29 cellular contexts compared by ENCODE assay signal in genomic region chr2:130826821-130827501, GRCh38. TPM values are rescaled to one million over a fixed set of nuclear protein-coding genes. Genes with fewer than 3 reads are reported as not detected.
A peak's percentile ranks its signal among the peaks of the same experiment; 100 is the strongest.
DNase-seq lines count a peak whose midpoint lies in the region; ATAC-seq and TF ChIP-seq lines count a peak whose summit lies in the region.
"Had no signal": no experiment of that assay in that cellular context is flagged by ENCODE, and none has a peak within 500 bp of the region (broad histone marks: within the 10 kb centered on the region; RNA-seq: fewer than 3 reads in every experiment).

No MANE protein-coding gene starts in this region.

- peak overlapping the region; percentile 46 for H3K4me3 Mint-ChIP-seq in neural progenitor cell
- H3K4me3 Mint-ChIP-seq in activated CD4-positive, alpha-beta T cell treated with anti-CD3 and anti-CD28 coated beads, Interleukin-2, amount 10 ng/mL, durations not matched to agents 7 days and 5 days, result no peak overlapping the region
- H3K4me3 Mint-ChIP-seq: activated CD4-positive, alpha-beta memory T cell treated with anti-CD3 and anti-CD28 coated beads for 36 hours; activated naive CD8-positive, alpha-beta T cell treated with anti-CD3 and anti-CD28 coated beads, Interleukin-2, amount 10 ng/mL, durations not matched to agents 7 days and 5 days; nephron; stimulated activated naive B cell treated with anti-CD40 and anti-IgM and Interleukin-4, amounts not matched to agents 10 μg/mL and 1 μg/mL and 100 μg/mL, for 72 hours had no signal

- no peaks in the 10 kb centered on the region for H3K9me3 ChIP-seq in BLaER1 treated with 17β-estradiol and CSF1 and Interleukin-3, amounts not matched to agents 10 nM and 100 nM (replicated peaks in 1 of 11)
- H3K9me3 ChIP-seq in PC-3 (ENCODE audit: low read length) (no peaks in the 10 kb centered on the region), ectodermal cell (ENCODE audit: control insufficient read depth, low read length) (no peaks in the 10 kb centered on the region), neural progenitor cell (ENCODE audit: low read depth) (no peaks in the 10 kb centered on the region)
- H3K9me3 ChIP-seq: heart right ventricle, left ventricle myocardium inferior, mucosa of descending colon had no signal

- ATAC-seq in PC-3, result no peak
- ATAC-seq: heart right ventricle; right cardiac atrium; stimulated activated naive B cell treated with anti-CD40 and anti-IgM and Interleukin-4, amounts not matched to agents 10 μg/mL and 1 μg/mL and 100 μg/mL, for 72 hours had no signal

- H3K4me1 Mint-ChIP-seq in neural progenitor cell, result peaks cover 64% of the 10 kb centered on the region
- H3K4me1 Mint-ChIP-seq in activated CD4-positive, alpha-beta T cell treated with anti-CD3 and anti-CD28 coated beads, Interleukin-2, amount 10 ng/mL, durations not matched to agents 7 days and 5 days, result peaks cover 17% of the 10 kb centered on the region

- no peaks in the 10 kb centered on the region for H3K36me3 Mint-ChIP-seq in neural progenitor cell
- no peaks in the 10 kb centered on the region for H3K36me3 Mint-ChIP-seq in activated CD4-positive, alpha-beta T cell treated with anti-CD3 and anti-CD28 coated beads, Interleukin-2, amount 10 ng/mL, durations not matched to agents 7 days and 5 days (ENCODE audit: low read depth)
- H3K36me3 Mint-ChIP-seq: activated CD4-positive, alpha-beta memory T cell treated with anti-CD3 and anti-CD28 coated beads for 36 hours; activated naive CD8-positive, alpha-beta T cell treated with anti-CD3 and anti-CD28 coated beads, Interleukin-2, amount 10 ng/mL, durations not matched to agents 7 days and 5 days; stimulated activated naive B cell treated with anti-CD40 and anti-IgM and Interleukin-4, amounts not matched to agents 10 μg/mL and 1 μg/mL and 100 μg/mL, for 72 hours had no signal

- no peaks in the 10 kb centered on the region for H3F3A ChIP-seq in PC-3 (ENCODE audit: low read length, unreplicated experiment)
- H3F3A ChIP-seq in neural progenitor cell (ENCODE audit: low read depth), result peaks cover 20% of the 10 kb centered on the region

- intact Hi-C loops in PC-3 (cut with micrococcal nuclease), result no loop called here

- DNase-seq in PC-3 (no peak), neural progenitor cell (ENCODE audit: low spot score) (no peak), HEK293T (ENCODE audit: extremely low spot score) (no peak), medulla oblongata (ENCODE audit: extremely low spot score) (no peak), NCI-H2196 (lab: John Stamatoyannopoulos, UW; ENCODE audit: unreplicated experiment) (no peak)
- no peak for DNase-seq in activated CD4-positive, alpha-beta T cell treated with anti-CD3 and anti-CD28 coated beads, Interleukin-2, amount 10 ng/mL, durations not matched to agents 7 days and 5 days
- DNase-seq: activated CD4-positive, alpha-beta memory T cell treated with anti-CD3 and anti-CD28 coated beads for 36 hours; activated CD8-positive, alpha-beta memory T cell treated with anti-CD3 and anti-CD28 coated beads, Interleukin-2, amount 50 U/mL, for 48 hours; activated effector memory CD4-positive, alpha-beta T cell treated with anti-CD3 and anti-CD28 coated beads, Interleukin-2, amount 50 U/mL, for 16 hours; activated naive CD8-positive, alpha-beta T cell treated with anti-CD3 and anti-CD28 coated beads, Interleukin-2, amount 10 ng/mL, durations not matched to agents 7 days and 5 days; effector CD4-positive, alpha-beta T cell; erythroblast; foreskin fibroblast; heart right ventricle; left ventricle myocardium inferior; mucosa of descending colon; NCI-H1092 treated with DMSO at 0.1 percent for 48 hours; NCI-H2029 treated with DMSO at 0.1 percent for 48 hours; NCI-H345; OCI-M1; right cardiac atrium; SIG-M5; stimulated activated CD4-positive, alpha-beta T cell treated with anti-CD3 and anti-CD28 coated beads, Interleukin-12 subunit alpha, Interleukin-12 subunit beta, amount 100 ng/mL, for 4 hours; stimulated activated CD4-positive, alpha-beta T cell treated with anti-CD3 and anti-CD28 coated beads, Interleukin-4, amount 100 ng/mL, for 24 hours; stimulated activated naive B cell treated with anti-CD40 and anti-IgM and Interleukin-4, amounts not matched to agents 10 μg/mL and 1 μg/mL and 100 μg/mL, for 72 hours had no signal

- H3K4me3 ChIP-seq in BLaER1 treated with 17β-estradiol and CSF1 and Interleukin-3, amounts not matched to agents 10 nM and 100 nM, result no peak overlapping the region
- H3K4me3 ChIP-seq in PC-3 (ENCODE audit: low read length) (peak overlapping the region; percentile 8; the same call in 1 of the 2 replicates), ectodermal cell (ENCODE audit: insufficient read depth, low read depth, low read length) (no peak overlapping the region), neural progenitor cell (no peak overlapping the region)
- H3K4me3 ChIP-seq: heart right ventricle, left ventricle myocardium inferior, mucosa of descending colon had no signal

- 0 out of 22 replicates have a peak overlapping the region, but pooled peaks of 2 of the 11 experiments have one; percentile 11 to 34 for H3K27ac ChIP-seq in BLaER1 treated with 17β-estradiol and CSF1 and Interleukin-3, amounts not matched to agents 10 nM and 100 nM
- H3K27ac ChIP-seq in PC-3 (ENCODE audit: low read length), result peak overlapping the region; percentile 97
- peak overlapping the region; percentile 6 for H3K27ac ChIP-seq in ectodermal cell (ENCODE audit: insufficient read depth, low read depth, low read length, poor library complexity, severe bottlenecking)
- H3K27ac ChIP-seq in neural progenitor cell, result peak overlapping the region; percentile 70
- H3K27ac ChIP-seq: C4-2B, heart right ventricle, left ventricle myocardium inferior had no signal

- no peaks in the 10 kb centered on the region for H3K9me2 ChIP-seq in PC-3 (replicated peaks; ENCODE audit: low read length)

- TF ChIP-seq CTCF in PC-3 (conservative IDR thresholded peaks at IDR 0.05; ENCODE audit: low read depth, low read length) (no peak), neural progenitor cell (IDR thresholded peaks at IDR 0.05) (no peak)

- POLR2A ChIA-PET in PC-3 (lab: Charles Lee; ENCODE audit: unreplicated experiment), result no interaction called here
- POLR2A ChIA-PET in HEK293T (lab: Yijun Ruan, JAX), result interaction anchor here (1.1 kb wide), 1 partner anchor 30 kb away, joined by 4 read pairs; no protein-coding TSS in a partner anchor
- POLR2A ChIA-PET in activated CD4-positive, alpha-beta T cell treated with anti-CD3 and anti-CD28 coated beads, Interleukin-2, amount 10 ng/mL, durations not matched to agents 7 days and 5 days (lab: Charles Lee), result no interaction called here

- H3K9me3 Mint-ChIP-seq in neural progenitor cell, result no peaks in the 10 kb centered on the region
- H3K9me3 Mint-ChIP-seq in activated CD4-positive, alpha-beta T cell treated with anti-CD3 and anti-CD28 coated beads, Interleukin-2, amount 10 ng/mL, durations not matched to agents 7 days and 5 days, result no peaks in the 10 kb centered on the region
- H3K9me3 Mint-ChIP-seq: activated CD4-positive, alpha-beta memory T cell treated with anti-CD3 and anti-CD28 coated beads for 36 hours; activated naive CD8-positive, alpha-beta T cell treated with anti-CD3 and anti-CD28 coated beads, Interleukin-2, amount 10 ng/mL, durations not matched to agents 7 days and 5 days; nephron had no signal

- H3K4me2 ChIP-seq in BLaER1 treated with 17β-estradiol and CSF1 and Interleukin-3, amounts not matched to agents 10 nM and 100 nM, result peak overlapping the region; percentile 79 to 95 (median 90)
- H3K4me2 ChIP-seq in PC-3 (ENCODE audit: low read length), result peak overlapping the region; percentile 68
- H3K4me2 ChIP-seq in neural progenitor cell, result peak overlapping the region; percentile 30

- peak overlapping the region; percentile 93 for H3K27ac Mint-ChIP-seq in neural progenitor cell
- no peak overlapping the region for H3K27ac Mint-ChIP-seq in activated CD4-positive, alpha-beta T cell treated with anti-CD3 and anti-CD28 coated beads, Interleukin-2, amount 10 ng/mL, durations not matched to agents 7 days and 5 days
- H3K27ac Mint-ChIP-seq: activated CD4-positive, alpha-beta memory T cell treated with anti-CD3 and anti-CD28 coated beads for 36 hours; activated naive CD8-positive, alpha-beta T cell treated with anti-CD3 and anti-CD28 coated beads, Interleukin-2, amount 10 ng/mL, durations not matched to agents 7 days and 5 days; stimulated activated naive B cell treated with anti-CD40 and anti-IgM and Interleukin-4, amounts not matched to agents 10 μg/mL and 1 μg/mL and 100 μg/mL, for 72 hours had no signal

- H3K79me2 ChIP-seq in PC-3 (ENCODE audit: low read length) (no peaks in the 10 kb centered on the region), neural progenitor cell (ENCODE audit: low read depth) (no peaks in the 10 kb centered on the region)

- H2AFZ ChIP-seq in PC-3 (ENCODE audit: low read length) (0 out of 2 replicates have a peak overlapping the region, but pooled peaks have one; percentile 8), neural progenitor cell (replicated peaks) (peak overlapping the region; percentile 4)

- no peaks in the 10 kb centered on the region for H3K36me3 ChIP-seq in BLaER1 treated with 17β-estradiol and CSF1 and Interleukin-3, amounts not matched to agents 10 nM and 100 nM
- H3K36me3 ChIP-seq in PC-3 (ENCODE audit: low read depth, low read length) (no peaks in the 10 kb centered on the region), ectodermal cell (ENCODE audit: control insufficient read depth, insufficient read depth, low read length) (no peaks in the 10 kb centered on the region), neural progenitor cell (no peaks in the 10 kb centered on the region)
- H3K36me3 ChIP-seq: heart right ventricle, left ventricle myocardium inferior had no signal

- H3K9ac ChIP-seq in BLaER1 treated with 17β-estradiol and CSF1 and Interleukin-3, amounts not matched to agents 10 nM and 100 nM, result peak overlapping the region in 3 of 11 experiments; percentile 7 to 34 (median 25); a peak in 1 of 22 replicates
- H3K9ac ChIP-seq in PC-3 (ENCODE audit: low read length), result peak overlapping the region; percentile 80
- no peak overlapping the region for H3K9ac ChIP-seq in neural progenitor cell

- peaks cover 5% of the 10 kb centered on the region for H3K27me3 Mint-ChIP-seq in neural progenitor cell (ENCODE audit: insufficient read depth, low read depth)
- peaks cover 5% of the 10 kb centered on the region for H3K27me3 Mint-ChIP-seq in activated CD4-positive, alpha-beta T cell treated with anti-CD3 and anti-CD28 coated beads, Interleukin-2, amount 10 ng/mL, durations not matched to agents 7 days and 5 days
- H3K27me3 Mint-ChIP-seq: activated CD4-positive, alpha-beta memory T cell treated with anti-CD3 and anti-CD28 coated beads for 36 hours had no signal

- CTCF ChIA-PET in PC-3 (lab: Charles Lee), result no interaction called here
- CTCF ChIA-PET in HEK293T (lab: Yijun Ruan, JAX), result no interaction called here
- CTCF ChIA-PET in activated CD4-positive, alpha-beta T cell treated with anti-CD3 and anti-CD28 coated beads, Interleukin-2, amount 10 ng/mL, durations not matched to agents 7 days and 5 days (lab: Charles Lee), result interaction anchor here (0.7 kb wide), 1 partner anchor 29 kb away, joined by 4 read pairs; no protein-coding TSS in a partner anchor

- WGBS in ectodermal cell, 2 experiments, result 36 to 40% methylated on average over 6 to 7 of the region's 7 CpGs

- peaks cover 0 to 30% (median 0%) of the 10 kb centered on the region in 11 experiments; a peak in 5 of 22 replicates for H4K20me1 ChIP-seq in BLaER1 treated with 17β-estradiol and CSF1 and Interleukin-3, amounts not matched to agents 10 nM and 100 nM
- H4K20me1 ChIP-seq in PC-3 (ENCODE audit: low read length) (no peaks in the 10 kb centered on the region), neural progenitor cell (ENCODE audit: low read depth) (no peaks in the 10 kb centered on the region)

- H3K4me1 ChIP-seq in BLaER1 treated with 17β-estradiol and CSF1 and Interleukin-3, amounts not matched to agents 10 nM and 100 nM, result peaks cover 60 to 69% (median 65%) of the 10 kb centered on the region in 10 experiments
- peaks cover 53% of the 10 kb centered on the region for H3K4me1 ChIP-seq in PC-3 (ENCODE audit: insufficient read depth, low read length)
- peaks cover 70% of the 10 kb centered on the region for H3K4me1 ChIP-seq in ectodermal cell (ENCODE audit: control insufficient read depth, insufficient read depth, low read length)
- H3K4me1 ChIP-seq in neural progenitor cell, result peaks cover 42% of the 10 kb centered on the region
- H3K4me1 ChIP-seq: left ventricle myocardium inferior had no signal

- H3K27me3 ChIP-seq in BLaER1 treated with 17β-estradiol and CSF1 and Interleukin-3, amounts not matched to agents 10 nM and 100 nM, result peaks cover 0 to 6% (median 0%) of the 10 kb centered on the region in 11 experiments; a peak in 2 of 22 replicates
- H3K27me3 ChIP-seq in PC-3 (ENCODE audit: low read length), result no peaks in the 10 kb centered on the region
- H3K27me3 ChIP-seq in ectodermal cell (ENCODE audit: control insufficient read depth, insufficient read depth, low read length, poor library complexity, severe bottlenecking), result no peaks in the 10 kb centered on the region
- no peaks in the 10 kb centered on the region for H3K27me3 ChIP-seq in neural progenitor cell

- no TSS peak for BruUV-seq in PC-3 (replicated peaks; lab: Mats Ljungman, UMichigan)

RNA-seq across cellular contexts. Expression of gene ARHGEF4, which starts 9.8 kb away (rescaled TPM):
- total RNA-seq in PC-3 (2014; rRNA removed) (21.5 and 30.5 TPM in 2 replicates), neural progenitor cell (ENCODE audit: low replicate concordance) (22.8 and 44.8 TPM in 2 replicates)
- polyA plus RNA-seq in ectodermal cell (2013, experiment 1 of 4), result 29.6 TPM
- polyA plus RNA-seq in ectodermal cell (2013, experiment 2 of 4), result 30.9 TPM
- 33.0 TPM for polyA plus RNA-seq in ectodermal cell (2013, experiment 3 of 4)
- 34.5 TPM for polyA plus RNA-seq in ectodermal cell (2013, experiment 4 of 4)
- total RNA-seq in activated CD4-positive, alpha-beta T cell treated with anti-CD3 and anti-CD28 coated beads, Interleukin-2, amount 10 ng/mL, durations not matched to agents 7 days and 5 days, result under 1 TPM; 0.40 to 0.47 TPM

Comparison
In these comparisons a context has a peak if more than half of its experiments do, and no peak if none do; other contexts are left out.
1. H3K4me2 ChIP-seq: peak in every context shown above with its lines; median percentile 90 in BLaER1 treated with 17β-estradiol and CSF1 and Interleukin-3, amounts not matched to agents 10 nM and 100 nM; 68 in PC-3; 30 in neural progenitor cell.
2. RNA of gene ARHGEF4, which starts 9.8 kb away (total RNA-seq): 22.8 to 44.8 TPM in neural progenitor cell and 21.5 to 30.5 TPM in PC-3; 0.40 to 0.47 TPM in activated CD4-positive, alpha-beta T cell treated with anti-CD3 and anti-CD28 coated beads, Interleukin-2, amount 10 ng/mL, durations not matched to agents 7 days and 5 days; every median in the first group is over 10 times any median in the second.